Comparison of ENCODE assay signal across 27 cellular contexts in genomic region chr12:109600481-109600880, GRCh38.
A peak's percentile ranks its signal among the peaks of the same experiment; 100 is the strongest.
DNase-seq lines count a peak whose midpoint lies in the region; FAIRE-seq lines count a peak whose summit lies in the region.
"Had no signal": no experiment of that assay in that cellular context is flagged by ENCODE, and none has a peak within 500 bp of the region (broad histone marks: within the 10 kb centered on the region; RNA-seq: fewer than 3 reads in every experiment).

No MANE protein-coding gene starts in this region.

- H3K4me1 ChIP-seq in BLaER1 treated with 17β-estradiol and CSF1 and Interleukin-3, amounts not matched to agents 10 nM and 100 nM: peaks cover 4 to 66% (median 51%) of the 10 kb centered on the region in 10 experiments; a peak in 19 of 20 replicates

- peak; percentile 73 for FAIRE-seq in islet of Langerhans (lab: Jason Lieb, UNC)
- FAIRE-seq: A549, D721Med, GM12891 had no signal

- no peaks in the 10 kb centered on the region for H3K27me3 ChIP-seq in BLaER1 treated with 17β-estradiol and CSF1 and Interleukin-3, amounts not matched to agents 10 nM and 100 nM
- H3K27me3 ChIP-seq: MG63 had no signal

- peak overlapping the region in 8 of 11 experiments; percentile 3 to 82 (median 56); a peak in 13 of 22 replicates for H3K4me2 ChIP-seq in BLaER1 treated with 17β-estradiol and CSF1 and Interleukin-3, amounts not matched to agents 10 nM and 100 nM
- H3K4me2 ChIP-seq: A549, SK-N-SH had no signal

- DNase-seq in NCI-H1694 treated with DMSO at 0.1 percent for 48 hours (lab: John Stamatoyannopoulos, UW): peak; percentile 18
- no peak for DNase-seq in NCI-H1694 (lab: John Stamatoyannopoulos, UW)
- DNase-seq in NCI-H69 (lab: John Stamatoyannopoulos, UW): peak; percentile 53
- no peak for DNase-seq in activated effector memory CD4-positive, alpha-beta T cell treated with Interleukin-2 at 50 U/mL for 16 hours
- no peak for DNase-seq in activated CD4-positive, alpha-beta T cell treated with anti-CD3 and anti-CD28 coated beads, Interleukin-2, amount 50 U/mL, for 4 hours
- DNase-seq: CD8-positive, alpha-beta memory T cell; DMS79 treated with DMSO at 0.1 percent for 48 hours; GF-D8; GOT3; IMR-90; KG1; MG63; NCI-H1105 treated with DMSO at 0.1 percent for 48 hours; NCI-H1930; NCI-H2227 treated with DMSO at 0.1 percent for 48 hours; NCI-H526 treated with DMSO at 0.1 percent for 48 hours; NK-92 treated with Interleukin-12 subunit alpha and Interleukin-12 subunit beta, amount 100 ng/mL, for 24 hours; PC-3; SK-N-SH; SW 1271; T-helper 17 cell had no signal

- no peaks in the 10 kb centered on the region; a peak in 1 of 22 replicates for H3K36me3 ChIP-seq in BLaER1 treated with 17β-estradiol and CSF1 and Interleukin-3, amounts not matched to agents 10 nM and 100 nM
- H3K36me3 ChIP-seq: HAP-1, MG63 had no signal

- no peak overlapping the region for H3K27ac ChIP-seq in BLaER1 treated with 17β-estradiol and CSF1 and Interleukin-3, amounts not matched to agents 10 nM and 100 nM
- H3K27ac ChIP-seq: A549 had no signal

- no peak overlapping the region for H3K9ac ChIP-seq in BLaER1 treated with 17β-estradiol and CSF1 and Interleukin-3, amounts not matched to agents 10 nM and 100 nM
- H3K9ac ChIP-seq: SK-N-SH had no signal

- H3K4me3 ChIP-seq in BLaER1 treated with 17β-estradiol and CSF1 and Interleukin-3, amounts not matched to agents 10 nM and 100 nM: no peak overlapping the region
- H3K4me3 ChIP-seq: A549, HAP-1, MG63 had no signal

- H3K9me3 ChIP-seq in BLaER1 treated with 17β-estradiol and CSF1 and Interleukin-3, amounts not matched to agents 10 nM and 100 nM (replicated peaks in 1 of 11): no peaks in the 10 kb centered on the region
- H3K9me3 ChIP-seq: A549, HAP-1, MG63, SK-N-SH had no signal

- peaks cover 0 to 35% (median 18%) of the 10 kb centered on the region in 11 experiments; a peak in 17 of 22 replicates for H4K20me1 ChIP-seq in BLaER1 treated with 17β-estradiol and CSF1 and Interleukin-3, amounts not matched to agents 10 nM and 100 nM

Comparison
In these comparisons a context has a peak if more than half of its experiments do, and no peak if none do; other contexts are left out.
1. DNase-seq: peak in NCI-H1694 treated with DMSO at 0.1 percent for 48 hours (single experiment) and NCI-H69 (single experiment); none in NCI-H1694 (single experiment), activated effector memory CD4-positive, alpha-beta T cell treated with Interleukin-2 at 50 U/mL for 16 hours (single experiment) and activated CD4-positive, alpha-beta T cell treated with anti-CD3 and anti-CD28 coated beads, Interleukin-2, amount 50 U/mL, for 4 hours (0 of 2).